Comparison of ENCODE assay signal across 11 cellular contexts in genomic region chr10:63206576-63206975, GRCh38.
DNase-seq lines count a peak whose midpoint lies in the region; ATAC-seq, FAIRE-seq and TF ChIP-seq lines count a peak whose summit lies in the region.
"Had no signal": no experiment of that assay in that cellular context is flagged by ENCODE, and none has a peak within 500 bp of the region (broad histone marks: within the 10 kb centered on the region; RNA-seq: fewer than 3 reads in every experiment).

No MANE protein-coding gene starts in this region.

- H3K4me1 Mint-ChIP-seq in brain, result peaks cover 75% of the 10 kb centered on the region

- TF ChIP-seq CTCF in brain (conservative IDR thresholded peaks at IDR 0.05), result no peak

- peak overlapping the region; percentile 63 for H3K27ac ChIP-seq in ACC112 (ENCODE audit: low read depth, low read length)
- peak overlapping the region; percentile 61 for H3K27ac ChIP-seq in muscle layer of duodenum (ENCODE audit: low read length)

- peak; percentile 23 for ATAC-seq in GM21786 (IDR thresholded peaks at IDR 0.05; ENCODE audit: unreplicated experiment)

- peaks cover 21% of the 10 kb centered on the region for H3K36me3 ChIP-seq in ACC112 (ENCODE audit: insufficient read depth, low read length)
- peaks cover under 1 to 17% of the 10 kb centered on the region in 2 donors for H3K36me3 ChIP-seq in muscle layer of duodenum (ENCODE audit: control insufficient read depth in 1 of 2, insufficient read depth in 2 of 2, low read length in 2 of 2)

- H3K27me3 ChIP-seq in ACC112 (ENCODE audit: insufficient read depth, low read length), result no peaks in the 10 kb centered on the region
- H3K27me3 ChIP-seq in muscle layer of duodenum (ENCODE audit: low read depth, low read length), result no peaks in the 10 kb centered on the region

- no peak for FAIRE-seq in RCC 7860 (lab: Jason Lieb, UNC)

- peaks cover 69% of the 10 kb centered on the region for H3K4me1 ChIP-seq in ACC112 (ENCODE audit: control insufficient read depth, insufficient read depth, low read length, unreplicated experiment)
- peaks cover 21 to 47% of the 10 kb centered on the region in 2 donors for H3K4me1 ChIP-seq in muscle layer of duodenum (ENCODE audit: control insufficient read depth in 1 of 2, insufficient read depth in 2 of 2, low read length in 2 of 2)

- no peak overlapping the region for H2AFZ ChIP-seq in ACC112 (ENCODE audit: low read length, unreplicated experiment)

- peak overlapping the region in 3 of 5 experiments; percentile 28 to 76 (median 43) for H3K4me3 Mint-ChIP-seq in brain

- H3K9me3 ChIP-seq in muscle layer of duodenum (ENCODE audit: control insufficient read depth in 1 of 2, low read length in 2 of 2), result no peaks in the 10 kb centered on the region

- no peaks in the 10 kb centered on the region for H3K27me3 Mint-ChIP-seq in brain

- peaks cover 49% of the 10 kb centered on the region for H3K36me3 Mint-ChIP-seq in brain

- DNase-seq in SIG-M5 treated with dmso at 0.1 percent for 504 hours (lab: John Stamatoyannopoulos, UW; ENCODE audit: unreplicated experiment), result no peak
- DNase-seq in AG08396 (ENCODE audit: low spot score), result no peak
- no peak for DNase-seq in RCC 7860 (ENCODE audit: low spot score)
- no peak for DNase-seq in 8988T
- DNase-seq: DMS153; effector memory CD4-positive, alpha-beta T cell; stimulated activated CD4-positive, alpha-beta T cell treated with anti-CD3 and anti-CD28 coated beads, Interleukin-4, amount 100 ng/mL, for 1 hour had no signal

- peaks cover 61% of the 10 kb centered on the region for H3K79me2 ChIP-seq in ACC112 (ENCODE audit: control insufficient read depth, insufficient read depth, low read length, unreplicated experiment)

- H3K9me3 Mint-ChIP-seq in brain, result peaks cover 0 to under 1% (median 0%) of the 10 kb centered on the region in 5 experiments

- peak overlapping the region in 3 of 5 experiments; percentile 86 to 93 (median 89) for H3K27ac Mint-ChIP-seq in brain

- H3K4me3 ChIP-seq in ACC112 (ENCODE audit: low read depth, low read length), result peak overlapping the region; percentile 29; the same call in 1 of the 2 replicates
- peak overlapping the region in 1 of 2 donors; percentile 25 for H3K4me3 ChIP-seq in muscle layer of duodenum (ENCODE audit: low read depth in 1 of 2, low read length in 2 of 2)
